Comparison of ENCODE assay signal across 8 cellular contexts in genomic region chr11:45339754-45340519, GRCh38. TPM values are rescaled to one million over a fixed set of nuclear protein-coding genes. Genes with fewer than 3 reads are reported as not detected.
DNase-seq lines count a peak whose midpoint lies in the region; ATAC-seq and TF ChIP-seq lines count a peak whose summit lies in the region.

No MANE protein-coding gene starts in this region.

- H3K36me3 ChIP-seq in right atrium auricular region = no peaks in the 10 kb centered on the region

- DNase-seq in NCI-H1694 (lab: John Stamatoyannopoulos, UW) (peak; percentile 85), T-helper 17 cell (peak; percentile 84 to 91 (median 86)), amniotic stem cell (lab: John Stamatoyannopoulos, UW) (peak; percentile 62), right atrium auricular region (ENCODE audit: low spot score) (peak; percentile 96), renal cortical epithelial cell (ENCODE audit: low read depth) (peak; percentile 73), OCI-M2 (lab: John Stamatoyannopoulos, UW; ENCODE audit: unreplicated experiment) (no peak)

- H3K4me3 Mint-ChIP-seq in T-helper 17 cell = peak overlapping the region; percentile 93

- peaks cover 0 to 12% of the 10 kb centered on the region in 2 donors for H3K4me1 ChIP-seq in right atrium auricular region

- peaks cover 3% of the 10 kb centered on the region for H3K36me3 Mint-ChIP-seq in T-helper 17 cell (ENCODE audit: low read depth)

- H3K27me3 Mint-ChIP-seq in T-helper 17 cell = peaks cover 36% of the 10 kb centered on the region

- ATAC-seq in GM18502 (IDR thresholded peaks at IDR 0.05; ENCODE audit: poor library complexity, unreplicated experiment) (peak; percentile 96), HG02884 (IDR thresholded peaks at IDR 0.05; ENCODE audit: unreplicated experiment) (peak; percentile 94), T-helper 17 cell (peak; percentile 100)

- H3K27ac ChIP-seq in right atrium auricular region = peak overlapping the region in 1 of 2 donors; percentile 55

- peak overlapping the region; percentile 87 for H3K27ac Mint-ChIP-seq in T-helper 17 cell

- H3K9me3 ChIP-seq in T-helper 17 cell (ENCODE audit: control insufficient read depth, low read length, poor library complexity, severe bottlenecking) = no peaks in the 10 kb centered on the region
- no peaks in the 10 kb centered on the region for H3K9me3 ChIP-seq in right atrium auricular region

- TF ChIP-seq CTCF in right atrium auricular region (IDR thresholded peaks at IDR 0.05) = peak; percentile 95 to 97

- no peaks in the 10 kb centered on the region for H3K27me3 ChIP-seq in right atrium auricular region

- peak overlapping the region in 1 of 2 donors; percentile 27 for H3K4me3 ChIP-seq in right atrium auricular region

- peaks cover 13% of the 10 kb centered on the region for H3K4me1 Mint-ChIP-seq in T-helper 17 cell

RNA-seq across cellular contexts. Expression of gene SYT13, which starts 53.8 kb away (rescaled TPM):
- under 1 TPM in 1 of 2 donors, not detected in 1; 0.89 TPM for total RNA-seq in T-helper 17 cell
- 10 to 100 TPM in 1 of 2 donors, 1 to 10 TPM in 1; 9.9 to 11.4 TPM for total RNA-seq in right atrium auricular region
- total RNA-seq in renal cortical epithelial cell = 12.1 and 42.2 TPM in 2 replicates
